Comparison of ENCODE assay signal across 8 cellular contexts in genomic region chr22:19730662-19731360, GRCh38. TPM values are rescaled to one million over a fixed set of nuclear protein-coding genes. Genes with fewer than 3 reads are reported as not detected.
DNase-seq lines count a peak whose midpoint lies in the region; ATAC-seq lines count a peak whose summit lies in the region.

No MANE protein-coding gene starts in this region.

- no peak overlapping the region for H3K27ac Mint-ChIP-seq in central memory CD8-positive, alpha-beta T cell (ENCODE audit: low read depth)

- H3K4me1 Mint-ChIP-seq in central memory CD8-positive, alpha-beta T cell: peaks cover 6% of the 10 kb centered on the region

- ATAC-seq in central memory CD8-positive, alpha-beta T cell (replicated peaks; ENCODE audit: extremely low read depth, poor library complexity, severe bottlenecking): peak; percentile 76
- no peak for ATAC-seq in GM18861 (IDR thresholded peaks at IDR 0.05; ENCODE audit: unreplicated experiment)

- peaks cover 9% of the 10 kb centered on the region for H3K36me3 Mint-ChIP-seq in central memory CD8-positive, alpha-beta T cell (ENCODE audit: insufficient read depth)

- H3K9me3 Mint-ChIP-seq in central memory CD8-positive, alpha-beta T cell: no peaks in the 10 kb centered on the region

- peaks cover 8% of the 10 kb centered on the region for H3K27me3 Mint-ChIP-seq in central memory CD8-positive, alpha-beta T cell

- peak; percentile 93 for DNase-seq in AG08395 (ENCODE audit: low spot score)
- peak; percentile 42 for DNase-seq in H4 (ENCODE audit: low spot score)
- DNase-seq in NCI-H2227 (lab: John Stamatoyannopoulos, UW; ENCODE audit: unreplicated experiment): peak; percentile 86
- DNase-seq in activated CD4-positive, CD25-positive, alpha-beta regulatory T cell treated with anti-CD3 and anti-CD28 coated beads, Interleukin-2, amount 50 U/mL, for 72 hours: peak; percentile 87
- DNase-seq in central memory CD8-positive, alpha-beta T cell (ENCODE audit: low spot score in 2 of 2): peak; percentile 74 to 87
- DNase-seq in kidney glomerular epithelial cell (lab: John Stamatoyannopoulos, UW): peak; percentile 19
- DNase-seq in stimulated activated CD4-positive, alpha-beta T cell treated with anti-CD3 and anti-CD28 coated beads, Interleukin-15, amount 100 ng/mL, for 24 hours: peak; percentile 90

- H3K4me3 Mint-ChIP-seq in central memory CD8-positive, alpha-beta T cell: peak overlapping the region; percentile 79

RNA-seq across cellular contexts. Expression of gene GP1BB, which starts 7.5 kb away (rescaled TPM):
- total RNA-seq in H4 (2014; rRNA removed; shearing (Covaris generic)): 0.06 and 1.3 TPM in 2 replicates

RNA-seq across cellular contexts. Expression of gene SEPTIN5, which starts 16.5 kb away (rescaled TPM):
- total RNA-seq in H4 (2014; rRNA removed; shearing (Covaris generic)): 10.9 and 15.8 TPM in 2 replicates

RNA-seq across cellular contexts. Expression of gene TBX1, which starts 29.8 kb away (rescaled TPM):
- not detected in 2 replicates for total RNA-seq in H4 (2014; rRNA removed; shearing (Covaris generic))

Comparison
In these comparisons a context has a peak if more than half of its experiments do, and no peak if none do; other contexts are left out.
1. DNase-seq: peak in every context shown above with its lines; median percentile 93 in AG08395; 90 in stimulated activated CD4-positive, alpha-beta T cell treated with anti-CD3 and anti-CD28 coated beads, Interleukin-15, amount 100 ng/mL, for 24 hours; 87 in activated CD4-positive, CD25-positive, alpha-beta regulatory T cell treated with anti-CD3 and anti-CD28 coated beads, Interleukin-2, amount 50 U/mL, for 72 hours; 86 in NCI-H2227; 80 in central memory CD8-positive, alpha-beta T cell; 42 in H4; 19 in kidney glomerular epithelial cell.